In genomic region chr3:100106094-100106493, GRCh38 we compare ENCODE assay signal across 2 cellular contexts.
TF ChIP-seq lines count a peak whose summit lies in the region.

No MANE protein-coding gene starts in this region.

TF ChIP-seq in IMR-90, 13 proteins besides CTCF, POLR2A, EP300 and RAD21 (continued from another document):
- TF ChIP-seq RFX5 (IDR thresholded peaks at IDR 0.05; ENCODE audit: low read depth, low read length) (no peak), SMC3 (IDR thresholded peaks at IDR 0.05; ENCODE audit: low read depth, low read length) (no peak), BHLHE40 (IDR thresholded peaks at IDR 0.05; ENCODE audit: low read depth, low read length) (no peak), USF2 (IDR thresholded peaks at IDR 0.05; ENCODE audit: low read depth, low read length) (no peak), MXI1 (IDR thresholded peaks at IDR 0.05; ENCODE audit: borderline replicate concordance, low read depth, low read length) (no peak)

TF ChIP-seq in WTC11, 78 proteins besides CTCF, POLR2A, EP300 and RAD21:
- TF ChIP-seq SMAD3 (CRISPR knock-in tag; IDR thresholded peaks at IDR 0.05; ENCODE audit: borderline replicate concordance) (no peak), ETV6 (CRISPR knock-in tag; IDR thresholded peaks at IDR 0.05) (no peak), OVOL2 (CRISPR knock-in tag; IDR thresholded peaks at IDR 0.05; ENCODE audit: borderline replicate concordance) (no peak), MYBL2 (CRISPR knock-in tag; IDR thresholded peaks at IDR 0.05) (no peak), ZBTB21 (CRISPR knock-in tag; IDR thresholded peaks at IDR 0.05; ENCODE audit: borderline replicate concordance) (no peak), ATF6 (CRISPR knock-in tag; IDR thresholded peaks at IDR 0.05) (no peak)
TF ChIP-seq in WTC11: peak in this region for 0.
